In genomic region chr9:113254991-113255390, GRCh38 we compare ENCODE assay signal across 1 cellular context.
TF ChIP-seq lines count a peak whose summit lies in the region.

No MANE protein-coding gene starts in this region.

TF ChIP-seq in SK-N-SH, 30 proteins besides CTCF, POLR2A, EP300 and RAD21 (continued from another document):
- TF ChIP-seq IRF3 (IDR thresholded peaks at IDR 0.05; ENCODE audit: low read depth, low read length) (no peak), ZBTB33 (IDR thresholded peaks at IDR 0.05; ENCODE audit: borderline replicate concordance, low read depth) (no peak), MAX (IDR thresholded peaks at IDR 0.05; ENCODE audit: low read depth) (no peak), MXI1 (IDR thresholded peaks at IDR 0.05; ENCODE audit: low read depth, low read length) (no peak), CHD2 (IDR thresholded peaks at IDR 0.05; ENCODE audit: low read length, partially characterized antibody) (no peak), TEAD4 (IDR thresholded peaks at IDR 0.05; ENCODE audit: borderline replicate concordance, insufficient read depth) (peak; percentile 63; the same call in 1 of the 2 replicates), USF2 (IDR thresholded peaks at IDR 0.05; ENCODE audit: borderline replicate concordance, low read depth, low read length) (no peak), EZH2phosphoT487 (IDR thresholded peaks at IDR 0.05; ENCODE audit: borderline replicate concordance, low read depth) (no peak), USF1 (IDR thresholded peaks at IDR 0.05; ENCODE audit: borderline replicate concordance, low read depth) (no peak), NFIC (IDR thresholded peaks at IDR 0.05; ENCODE audit: borderline replicate concordance) (no peak), YY1 (IDR thresholded peaks at IDR 0.05; ENCODE audit: low read depth) (no peak), JUND (IDR thresholded peaks at IDR 0.05) (no peak), TAF1 (IDR thresholded peaks at IDR 0.05; ENCODE audit: borderline replicate concordance, low read depth, low read length) (no peak), FOXM1 (IDR thresholded peaks at IDR 0.05; ENCODE audit: low read depth) (no peak), POLR2AphosphoS5 (IDR thresholded peaks at IDR 0.05; ENCODE audit: low read depth, low read length) (no peak), ELF1 (IDR thresholded peaks at IDR 0.05) (no peak), GABPA (IDR thresholded peaks at IDR 0.05; ENCODE audit: low read depth) (no peak), RFX5 (IDR thresholded peaks at IDR 0.05; ENCODE audit: low read length) (no peak), FOXJ3 (CRISPR knock-in tag; IDR thresholded peaks at IDR 0.05) (peak; percentile 67), SIN3A (IDR thresholded peaks at IDR 0.05; ENCODE audit: borderline replicate concordance, low read depth, low read length) (no peak)
TF ChIP-seq in SK-N-SH: peak in this region for 5.
